In genomic region chr13:22061806-22062391, GRCh38 we compare ENCODE assay signal across 7 cellular contexts.
DNase-seq lines count a peak whose midpoint lies in the region; ATAC-seq, FAIRE-seq and TF ChIP-seq lines count a peak whose summit lies in the region.

No MANE protein-coding gene starts in this region.

- peak overlapping the region; percentile 33 for H3K27ac Mint-ChIP-seq in nephron progenitor cell

- H3K9me2 ChIP-seq in MM.1S (replicated peaks; ENCODE audit: insufficient read depth, low read length), result no peaks in the 10 kb centered on the region

- H3K9me3 ChIP-seq in MM.1S (replicated peaks; ENCODE audit: insufficient read depth, low read length) (no peaks in the 10 kb centered on the region), kidney (ENCODE audit: control insufficient read depth in 1 of 2, low read length in 2 of 2) (no peaks in the 10 kb centered on the region)

- H2AFZ ChIP-seq in MM.1S (ENCODE audit: low read length), result peak overlapping the region; percentile 42; the same call in 1 of the 2 replicates

- intact Hi-C loops in kidney (cut with DNase I), result no loop called here

- H3K4me1 Mint-ChIP-seq in nephron progenitor cell, result peaks cover 66% of the 10 kb centered on the region

- H3K27me3 ChIP-seq in MM.1S (replicated peaks; ENCODE audit: insufficient read depth, low read length), result no peaks in the 10 kb centered on the region

- H3K36me3 Mint-ChIP-seq in nephron progenitor cell (ENCODE audit: low read depth), result peaks cover 10% of the 10 kb centered on the region

- no peaks in the 10 kb centered on the region for H3F3A ChIP-seq in MM.1S (ENCODE audit: insufficient read depth, low read length)

- ATAC-seq in GM18909 (IDR thresholded peaks at IDR 0.05; ENCODE audit: poor library complexity, unreplicated experiment) (peak; percentile 80), HG02571 (IDR thresholded peaks at IDR 0.05; ENCODE audit: unreplicated experiment) (peak; percentile 67)

- H3K4me1 ChIP-seq in MM.1S (ENCODE audit: low read length) (peaks cover 8% of the 10 kb centered on the region; the same call in 1 of the 2 replicates), kidney (ENCODE audit: control insufficient read depth in 1 of 2, insufficient read depth in 1 of 2, low read depth in 1 of 2, low read length in 2 of 2) (no peaks in the 10 kb centered on the region)

- H3K27ac ChIP-seq in MM.1S (ENCODE audit: low read length) (no peak overlapping the region), kidney (ENCODE audit: low read depth in 2 of 2, low read length in 2 of 2) (peak overlapping the region in 1 of 2 donors; percentile 10)

- no peaks in the 10 kb centered on the region for H3K9me3 Mint-ChIP-seq in nephron progenitor cell

- H3K4me3 ChIP-seq in MM.1S (ENCODE audit: low read length) (no peak overlapping the region), kidney (ENCODE audit: low read length in 2 of 2) (no peak overlapping the region)

- no peaks in the 10 kb centered on the region for H3K36me3 ChIP-seq in MM.1S (replicated peaks; ENCODE audit: insufficient read depth, low read length)
- no peaks in the 10 kb centered on the region for H3K36me3 ChIP-seq in kidney (ENCODE audit: control insufficient read depth in 1 of 2, insufficient read depth in 2 of 2, low read length in 2 of 2)

- H3K4me3 Mint-ChIP-seq in nephron progenitor cell, result no peak overlapping the region

- no peak for FAIRE-seq in kidney (lab: Jason Lieb, UNC)

- DNase-seq in MM.1S (peak; percentile 36), nephron progenitor cell (no peak), kidney (no peak), DMS79 (lab: John Stamatoyannopoulos, UW) (no peak), medulla oblongata (ENCODE audit: extremely low spot score) (no peak)

- peaks cover 5% of the 10 kb centered on the region for H3K27me3 Mint-ChIP-seq in nephron progenitor cell (ENCODE audit: low read depth, poor library complexity)

- TF ChIP-seq CTCF in MM.1S (IDR thresholded peaks at IDR 0.05; ENCODE audit: low read length) (no peak), nephron progenitor cell (IDR thresholded peaks at IDR 0.05) (no peak), kidney (IDR thresholded peaks at IDR 0.05; ENCODE audit: borderline replicate concordance, extremely low read depth, insufficient read depth) (no peak)

- H4K20me1 ChIP-seq in MM.1S (ENCODE audit: insufficient read depth, low read length), result no peaks in the 10 kb centered on the region

- no peaks in the 10 kb centered on the region for H3K79me2 ChIP-seq in MM.1S (ENCODE audit: low read length)

- H3K9ac ChIP-seq in MM.1S (ENCODE audit: low read length), result no peak overlapping the region
- H3K9ac ChIP-seq in kidney (ENCODE audit: low read length in 2 of 2), result no peak overlapping the region

- peak overlapping the region; percentile 39; the same call in 1 of the 2 replicates for H3K4me2 ChIP-seq in MM.1S (ENCODE audit: low read depth, low read length)
